24 cellular contexts compared by ENCODE assay signal in genomic region chr6:17519120-17519519, GRCh38.
DNase-seq lines count a peak whose midpoint lies in the region; ATAC-seq, FAIRE-seq and TF ChIP-seq lines count a peak whose summit lies in the region.
"Had no signal": no experiment of that assay in that cellular context is flagged by ENCODE, and none has a peak within 500 bp of the region (broad histone marks: within the 10 kb centered on the region; RNA-seq: fewer than 3 reads in every experiment).

No MANE protein-coding gene starts in this region.

- no peak overlapping the region for H3K18ac ChIP-seq in mesenchymal stem cell (ENCODE audit: low read depth in 1 of 2, low read length in 2 of 2)

- intact Hi-C loops in K562 (cut with micrococcal nuclease): no loop called here

- H3K36me3 ChIP-seq in K562 (ENCODE audit: control insufficient read depth, insufficient read depth, low read length): no peaks in the 10 kb centered on the region
- peaks cover 4% of the 10 kb centered on the region for H3K36me3 ChIP-seq in skeletal muscle satellite cell (ENCODE audit: insufficient read depth, low read length)
- H3K36me3 ChIP-seq in mesenchymal stem cell (ENCODE audit: control insufficient read depth in 1 of 2, insufficient read depth in 2 of 2, low read depth in 1 of 2, low read length in 2 of 2): peaks cover 0 to 29% of the 10 kb centered on the region in 2 experiments

- no peak overlapping the region for H2BK5ac ChIP-seq in mesenchymal stem cell (ENCODE audit: low read depth, low read length, poor library complexity, severe bottlenecking)

- no peaks in the 10 kb centered on the region for H3K9me1 ChIP-seq in K562 (ENCODE audit: control insufficient read depth, insufficient read depth, low read length)

- POLR2A ChIA-PET in K562 (lab: Yijun Ruan, JAX): no interaction called here

- in situ Hi-C loops in K562 (cut with MboI): no loop called here

- no peak overlapping the region for H4K8ac ChIP-seq in mesenchymal stem cell (ENCODE audit: low read length)

- no peak for TF ChIP-seq POLR2A in K562 (conservative IDR thresholded peaks at IDR 0.05)

- no peaks in the 10 kb centered on the region for H3K4me1 ChIP-seq in K562 (replicated peaks in 1 of 2; ENCODE audit: control insufficient read depth in 2 of 2, insufficient read depth in 2 of 2, low read length in 2 of 2)
- peaks cover 10% of the 10 kb centered on the region for H3K4me1 ChIP-seq in skeletal muscle satellite cell (ENCODE audit: control insufficient read depth, insufficient read depth, low read length)
- H3K4me1 ChIP-seq in mesenchymal stem cell (ENCODE audit: control insufficient read depth, insufficient read depth, low read depth, low read length): no peaks in the 10 kb centered on the region
- H3K4me1 ChIP-seq: body of pancreas, testis had no signal

- CTCF ChIA-PET in K562 (lab: Yijun Ruan, JAX; ENCODE audit: low intra/inter-chr PET ratio): no interaction called here

- H3K23ac ChIP-seq in mesenchymal stem cell (ENCODE audit: low read length in 2 of 2): no peak overlapping the region

- no peaks in the 10 kb centered on the region for H4K20me1 ChIP-seq in K562 (replicated peaks; ENCODE audit: control insufficient read depth, insufficient read depth, low read length)

- H4K91ac ChIP-seq in mesenchymal stem cell (ENCODE audit: low read length): no peak overlapping the region

- no peak overlapping the region for H3K27ac ChIP-seq in K562 (ENCODE audit: extremely low read depth, low read depth, low read length)
- H3K27ac ChIP-seq in mesenchymal stem cell (ENCODE audit: low read length, poor library complexity, severe bottlenecking): no peak overlapping the region
- H3K27ac ChIP-seq in substantia nigra (ENCODE audit: low read depth, low read length, poor library complexity, severe bottlenecking): no peak overlapping the region
- H3K27ac ChIP-seq: body of pancreas, coronary artery, testis had no signal

- peaks cover 29 to 38% of the 10 kb centered on the region in 2 experiments for H3K27me3 ChIP-seq in K562 (ENCODE audit: control insufficient read depth in 2 of 2, insufficient read depth in 2 of 2, low read length in 2 of 2)
- H3K27me3 ChIP-seq in skeletal muscle satellite cell (ENCODE audit: control insufficient read depth, insufficient read depth, low read length): no peaks in the 10 kb centered on the region
- no peaks in the 10 kb centered on the region for H3K27me3 ChIP-seq in mesenchymal stem cell (ENCODE audit: control insufficient read depth in 1 of 2, insufficient read depth in 1 of 2, low read length in 2 of 2)
- H3K27me3 ChIP-seq: body of pancreas, testis had no signal

- BruUV-seq in K562 (replicated peaks; lab: Mats Ljungman, UMichigan): no TSS peak

- no peak for FAIRE-seq in K562 (lab: Jason Lieb, UNC)

- H3K9me3 ChIP-seq in K562 (replicated peaks; ENCODE audit: control insufficient read depth, insufficient read depth, low read depth, low read length) (no peaks in the 10 kb centered on the region), skeletal muscle satellite cell (replicated peaks; ENCODE audit: low read length) (no peaks in the 10 kb centered on the region), mesenchymal stem cell (ENCODE audit: control insufficient read depth, low read length) (no peaks in the 10 kb centered on the region)
- H3K9me3 ChIP-seq: body of pancreas, testis had no signal

- H3K9ac ChIP-seq in K562 (ENCODE audit: insufficient read depth in 1 of 2, low read depth in 2 of 2, low read length in 2 of 2) (no peak overlapping the region), skeletal muscle satellite cell (ENCODE audit: low read depth, low read length) (peak overlapping the region; percentile 13), mesenchymal stem cell (ENCODE audit: low read length) (no peak overlapping the region)

- no peak for TF ChIP-seq EP300 in K562 (IDR thresholded peaks at IDR 0.05; ENCODE audit: low read length)

- H3K79me2 ChIP-seq in K562 (ENCODE audit: control insufficient read depth, insufficient read depth, low read length): no peaks in the 10 kb centered on the region

- no peak overlapping the region for H2BK120ac ChIP-seq in mesenchymal stem cell (ENCODE audit: low read depth, low read length)

- peak; percentile 93 for DNase-seq in LHCN-M2 (ENCODE audit: low read depth)
- no peak for DNase-seq in K562 (ENCODE audit: extremely low read depth in 1 of 4, low spot score in 3 of 4)
- DNase-seq in hepatic stellate cell (ENCODE audit: low spot score): peak; percentile 80
- no peak for DNase-seq in mesenchymal stem cell
- DNase-seq in Kasumi-1 (lab: John Stamatoyannopoulos, UW): no peak
- no peak for DNase-seq in substantia nigra (lab: John Stamatoyannopoulos, UW)
- DNase-seq: activated CD4-positive, alpha-beta memory T cell treated with anti-CD3 and anti-CD28 coated beads, Interleukin-2, amount 10 ng/mL, durations not matched to agents 7 days and 5 days; activated effector memory CD4-positive, alpha-beta T cell treated with Interleukin-2 at 50 U/mL for 16 hours; activated naive CD8-positive, alpha-beta T cell treated with anti-CD3 and anti-CD28 coated beads for 36 hours; body of pancreas; CD4-positive, alpha-beta memory T cell; DMS 273 treated with DMSO at 0.1 percent for 48 hours; mammary epithelial cell; NCI-H1436; nucleus accumbens; PC-3; SHP77; stimulated activated CD4-positive, alpha-beta T cell treated with anti-CD3 and anti-CD28 coated beads, Interleukin-2, amount 100 ng/mL, for 48 hours; testis had no signal

- no peak overlapping the region for H2BK12ac ChIP-seq in mesenchymal stem cell (ENCODE audit: low read length in 2 of 2)

- no peak overlapping the region for H2BK15ac ChIP-seq in mesenchymal stem cell (ENCODE audit: low read depth, poor library complexity, severe bottlenecking)

- H3K4me3 ChIP-seq in K562: no peak overlapping the region
- H3K4me3 ChIP-seq in skeletal muscle satellite cell (ENCODE audit: low read length): no peak overlapping the region
- H3K4me3 ChIP-seq in mesenchymal stem cell (ENCODE audit: insufficient read depth in 1 of 2, low read depth in 1 of 2, low read length in 2 of 2): no peak overlapping the region
- H3K4me3 ChIP-seq: body of pancreas, coronary artery, GM23338, testis had no signal

- no peak for TF ChIP-seq CTCF in K562 (IDR thresholded peaks at IDR 0.05 in 2 of 3, conservative IDR thresholded peaks at IDR 0.05 in 1 of 3; ENCODE audit: insufficient read depth in 2 of 3, low read depth in 1 of 3, low read length in 3 of 3)

- no peak overlapping the region for H3K14ac ChIP-seq in mesenchymal stem cell (ENCODE audit: low read length in 2 of 2)

- no peak for TF ChIP-seq RAD21 in K562 (CRISPR knock-in tag; conservative IDR thresholded peaks at IDR 0.05 in 1 of 2, IDR thresholded peaks at IDR 0.05 in 1 of 2)

- H3K4ac ChIP-seq in mesenchymal stem cell (ENCODE audit: low read depth in 1 of 2, low read length in 2 of 2): no peak overlapping the region

- H2AK5ac ChIP-seq in mesenchymal stem cell (ENCODE audit: low read length, severe bottlenecking): no peak overlapping the region

- H3K79me1 ChIP-seq in mesenchymal stem cell (replicated peaks; ENCODE audit: low read length, poor library complexity, severe bottlenecking): peaks cover 2% of the 10 kb centered on the region

- H2AFZ ChIP-seq in K562 (ENCODE audit: low read depth, low read length) (no peak overlapping the region), mesenchymal stem cell (ENCODE audit: low read depth, low read length) (no peak overlapping the region)
- H2AFZ ChIP-seq: GM23338 had no signal

- ATAC-seq in K562: peak; percentile 44; the same call in 1 of the 3 replicates
- ATAC-seq: activated CD4-positive, CD25-positive, alpha-beta regulatory T cell treated with anti-CD3 and anti-CD28 coated beads, Interleukin-2, amount 50 U/mL, for 24 hours; body of pancreas; GM23338; PC-3; stimulated activated memory B cell treated with anti-CD40 and anti-IgM and Interleukin-4, amounts not matched to agents 10 μg/mL and 1 μg/mL and 100 μg/mL, for 72 hours had no signal

- 3% methylated on average over 5 of the region's 5 CpGs for WGBS in K562 (ENCODE audit: insufficient coverage, low coverage, missing lambda C conversion rate)
- WGBS in mesenchymal stem cell: 97% methylated on average over 5 of the region's 5 CpGs

- no peak overlapping the region for H3K4me2 ChIP-seq in K562 (ENCODE audit: insufficient read depth, low read length)
- peak overlapping the region; percentile 32 for H3K4me2 ChIP-seq in skeletal muscle satellite cell (ENCODE audit: low read length)
- H3K4me2 ChIP-seq in mesenchymal stem cell (ENCODE audit: low read length, poor library complexity, severe bottlenecking): no peak overlapping the region
- H3K4me2 ChIP-seq: GM23338 had no signal

TF ChIP-seq in K562, 482 proteins besides CTCF, POLR2A, EP300 and RAD21:
- TF ChIP-seq MAFG (tag; conservative IDR thresholded peaks at IDR 0.05) (no peak), CSDE1 (IDR thresholded peaks at IDR 0.05) (no peak), CBFA2T3 (IDR thresholded peaks at IDR 0.05) (no peak), ETV5 (CRISPR knock-in tag; IDR thresholded peaks at IDR 0.05; ENCODE audit: low read depth) (no peak), ZNF12 (CRISPR knock-in tag; IDR thresholded peaks at IDR 0.05) (no peak), IFI16 (CRISPR knock-in tag; IDR thresholded peaks at IDR 0.05) (no peak)

Comparison
In these comparisons a context has a peak if more than half of its experiments do, and no peak if none do; other contexts are left out.
1. DNase-seq: peak in LHCN-M2 (single experiment) and hepatic stellate cell (single experiment); none in K562 (0 of 4), mesenchymal stem cell (single experiment), Kasumi-1 (0 of 2) and substantia nigra (0 of 49).